17 cellular contexts compared by ENCODE assay signal in genomic region chr12:24381790-24382189, GRCh38.
A peak's percentile ranks its signal among the peaks of the same experiment; 100 is the strongest.
DNase-seq lines count a peak whose midpoint lies in the region; FAIRE-seq and TF ChIP-seq lines count a peak whose summit lies in the region.
"Had no signal": no experiment of that assay in that cellular context is flagged by ENCODE, and none has a peak within 500 bp of the region (broad histone marks: within the 10 kb centered on the region; RNA-seq: fewer than 3 reads in every experiment).

No MANE protein-coding gene starts in this region.

- H3K27me3 ChIP-seq in smooth muscle cell (ENCODE audit: low read depth) (no peaks in the 10 kb centered on the region), ovary (no peaks in the 10 kb centered on the region)
- H3K27me3 ChIP-seq: BLaER1 treated with 17β-estradiol and CSF1 and Interleukin-3, amounts not matched to agents 10 nM and 100 nM had no signal

- peaks cover 13% of the 10 kb centered on the region for H3K79me2 ChIP-seq in smooth muscle cell (ENCODE audit: low read depth)

- DNase-seq in EH (ENCODE audit: low read depth) (peak; percentile 9), fibroblast of villous mesenchyme (ENCODE audit: low read depth) (peak; percentile 54), smooth muscle cell (lab: John Stamatoyannopoulos, UW; ENCODE audit: unreplicated experiment) (no peak), ovary (no peak), RCC 7860 (ENCODE audit: low spot score) (no peak), ecto neural progenitor cell (ENCODE audit: low spot score) (no peak), amniotic stem cell (lab: John Stamatoyannopoulos, UW) (no peak)
- DNase-seq: 8988T; Calu3; CD8-positive, alpha-beta T cell; DMS79 treated with DMSO at 0.1 percent for 48 hours; EL; GM23248 had no signal

- H4K20me1 ChIP-seq in smooth muscle cell (ENCODE audit: low read depth): no peaks in the 10 kb centered on the region
- H4K20me1 ChIP-seq: BLaER1 treated with 17β-estradiol and CSF1 and Interleukin-3, amounts not matched to agents 10 nM and 100 nM had no signal

- TF ChIP-seq EP300 in ovary (IDR thresholded peaks at IDR 0.05): no peak

- peak overlapping the region; percentile 55 for H3K27ac ChIP-seq in smooth muscle cell (ENCODE audit: low read depth)
- no peak overlapping the region for H3K27ac ChIP-seq in ovary
- H3K27ac ChIP-seq: BLaER1 treated with 17β-estradiol and CSF1 and Interleukin-3, amounts not matched to agents 10 nM and 100 nM; GM23248 had no signal

- no peak for FAIRE-seq in RCC 7860 (lab: Jason Lieb, UNC)
- FAIRE-seq: GM12878, GM19239 had no signal

- H3K4me1 ChIP-seq in smooth muscle cell (ENCODE audit: low read depth) (peaks cover 40% of the 10 kb centered on the region), ovary (ENCODE audit: insufficient read depth) (no peaks in the 10 kb centered on the region)
- H3K4me1 ChIP-seq: BLaER1 treated with 17β-estradiol and CSF1 and Interleukin-3, amounts not matched to agents 10 nM and 100 nM had no signal

- no peak overlapping the region for H3K4me2 ChIP-seq in smooth muscle cell
- H3K4me2 ChIP-seq: BLaER1 treated with 17β-estradiol and CSF1 and Interleukin-3, amounts not matched to agents 10 nM and 100 nM had no signal

- WGBS in smooth muscle cell (ENCODE audit: low lambda C conversion rate): 88% methylated on average over 3 of the region's 3 CpGs
- WGBS in ovary, 3 donors: 28 to 38% (median 30%) methylated on average over 3 of the region's 3 CpGs

- TF ChIP-seq CTCF in fibroblast of villous mesenchyme (IDR thresholded peaks at IDR 0.05; ENCODE audit: insufficient read depth, low read depth, low read length): no peak
- no peak for TF ChIP-seq CTCF in smooth muscle cell (IDR thresholded peaks at IDR 0.05; ENCODE audit: borderline replicate concordance, insufficient read depth, poor library complexity, severe bottlenecking)
- no peak for TF ChIP-seq CTCF in ovary (IDR thresholded peaks at IDR 0.05)

- H3K4me3 ChIP-seq in fibroblast of villous mesenchyme (ENCODE audit: low read depth, low read length) (no peak overlapping the region), smooth muscle cell (no peak overlapping the region), ovary (no peak overlapping the region)
- H3K4me3 ChIP-seq: BLaER1 treated with 17β-estradiol and CSF1 and Interleukin-3, amounts not matched to agents 10 nM and 100 nM; GM12878; GM23248; HAP-1 had no signal

- TF ChIP-seq POLR2A in ovary (IDR thresholded peaks at IDR 0.05): no peak

- no peak overlapping the region for H3K9ac ChIP-seq in smooth muscle cell (ENCODE audit: low read depth)
- H3K9ac ChIP-seq: BLaER1 treated with 17β-estradiol and CSF1 and Interleukin-3, amounts not matched to agents 10 nM and 100 nM; GM23248 had no signal

- intact Hi-C loops in ovary (cut with DNase I): no loop called here

- H3K9me3 ChIP-seq in smooth muscle cell (replicated peaks; ENCODE audit: low read depth) (no peaks in the 10 kb centered on the region), ovary (no peaks in the 10 kb centered on the region)
- H3K9me3 ChIP-seq: HAP-1 had no signal

- H3K36me3 ChIP-seq in smooth muscle cell (ENCODE audit: low read depth): no peaks in the 10 kb centered on the region
- H3K36me3 ChIP-seq in ovary: no peaks in the 10 kb centered on the region
- H3K36me3 ChIP-seq: BLaER1 treated with 17β-estradiol and CSF1 and Interleukin-3, amounts not matched to agents 10 nM and 100 nM; HAP-1 had no signal

- H3F3A ChIP-seq in smooth muscle cell (ENCODE audit: low read depth): no peaks in the 10 kb centered on the region

- no peak overlapping the region for H2AFZ ChIP-seq in smooth muscle cell (ENCODE audit: low read depth)
- H2AFZ ChIP-seq: GM23248 had no signal

Comparison
In these comparisons a context has a peak if more than half of its experiments do, and no peak if none do; other contexts are left out.
1. DNase-seq: peak in EH (single experiment) and fibroblast of villous mesenchyme (single experiment); none in smooth muscle cell (single experiment), ovary (0 of 5), RCC 7860 (single experiment), ecto neural progenitor cell (single experiment) and amniotic stem cell (single experiment).